Comparison of ENCODE assay signal across 3 cellular contexts in genomic region chr3:139157161-139157932, GRCh38.
TF ChIP-seq lines count a peak whose summit lies in the region.

No MANE protein-coding gene starts in this region.

TF ChIP-seq in GM23338, 12 proteins besides CTCF, POLR2A, EP300 and RAD21 (continued from another document and continues in another):
- TF ChIP-seq CREB1 (CRISPR knock-in tag; IDR thresholded peaks at IDR 0.05; ENCODE audit: low read depth) (no peak), POLR2AphosphoS5 (IDR thresholded peaks at IDR 0.05; ENCODE audit: low read depth) (no peak), ZNF462 (CRISPR knock-in tag; IDR thresholded peaks at IDR 0.05) (no peak)

TF ChIP-seq in H1, 55 proteins besides CTCF, POLR2A, EP300 and RAD21:
- TF ChIP-seq E2F6 (IDR thresholded peaks at IDR 0.05): no peak
TF ChIP-seq in H1: peak in this region for 0.

TF ChIP-seq in SK-N-SH, 30 proteins besides CTCF, POLR2A, EP300 and RAD21 (continued from another document):
- TF ChIP-seq RXRA (IDR thresholded peaks at IDR 0.05; ENCODE audit: borderline replicate concordance, low read depth) (no peak), REST (IDR thresholded peaks at IDR 0.05; ENCODE audit: low read depth, low read length) (no peak), RFX5 (IDR thresholded peaks at IDR 0.05; ENCODE audit: low read length) (no peak), SIN3A (IDR thresholded peaks at IDR 0.05; ENCODE audit: borderline replicate concordance, low read depth, low read length) (no peak), FOXM1 (IDR thresholded peaks at IDR 0.05; ENCODE audit: low read depth) (no peak), MEF2A (IDR thresholded peaks at IDR 0.05; ENCODE audit: borderline replicate concordance, low read depth) (no peak), NRF1 (IDR thresholded peaks at IDR 0.05; ENCODE audit: low read depth, low read length) (no peak), RCOR1 (IDR thresholded peaks at IDR 0.05; ENCODE audit: low read length) (no peak), MXI1 (IDR thresholded peaks at IDR 0.05; ENCODE audit: low read depth, low read length) (no peak), SMC3 (IDR thresholded peaks at IDR 0.05; ENCODE audit: low read depth, low read length) (no peak), USF1 (IDR thresholded peaks at IDR 0.05; ENCODE audit: borderline replicate concordance, low read depth) (no peak), GATA2 (CRISPR knock-in tag; IDR thresholded peaks at IDR 0.05) (no peak), EZH2phosphoT487 (IDR thresholded peaks at IDR 0.05; ENCODE audit: borderline replicate concordance, low read depth) (no peak)
TF ChIP-seq in SK-N-SH: peak in this region for 0.
